In genomic region chr13:101326710-101327109, GRCh38 we compare ENCODE assay signal across 26 cellular contexts.
"Had no signal": no experiment of that assay in that cellular context is flagged by ENCODE, and none has a peak within 500 bp of the region (broad histone marks: within the 10 kb centered on the region; RNA-seq: fewer than 3 reads in every experiment).

No MANE protein-coding gene starts in this region.

- H3K27me3 Mint-ChIP-seq: activated CD8-positive, alpha-beta memory T cell treated with anti-CD3 and anti-CD28 coated beads, Interleukin-2, amount 10 ng/mL, durations not matched to agents 7 days and 5 days; activated naive CD8-positive, alpha-beta T cell treated with anti-CD3 and anti-CD28 coated beads, Interleukin-2, amount 50 U/mL, for 24 hours; activated T-cell treated with anti-CD3 and anti-CD28 coated beads, Interleukin-2, amount 50 U/mL, for 24 hours had no signal

- H3K9me3 ChIP-seq: ascending aorta, body of pancreas, MG63, Peyer's patch had no signal

- H3K27me3 ChIP-seq: ascending aorta, body of pancreas, MG63, Peyer's patch had no signal

- H3K4me1 ChIP-seq: ascending aorta, body of pancreas, Peyer's patch had no signal

- H3K4me3 ChIP-seq: ascending aorta, body of pancreas, MG63, Peyer's patch had no signal

- H3K36me3 ChIP-seq: MG63, Peyer's patch had no signal

- DNase-seq: activated CD4-positive, alpha-beta T cell treated with anti-CD3 and anti-CD28 coated beads for 48 hours; activated CD4-positive, alpha-beta T cell treated with anti-CD3 and anti-CD28 coated beads, Interleukin-2, amount 50 U/mL, for 4 hours; activated CD4-positive, CD25-positive, alpha-beta regulatory T cell treated with anti-CD3 and anti-CD28 coated beads, Interleukin-2, amount 50 U/mL, for 72 hours; activated CD8-positive, alpha-beta memory T cell treated with anti-CD3 and anti-CD28 coated beads, Interleukin-2, amount 10 ng/mL, durations not matched to agents 7 days and 5 days; activated CD8-positive, alpha-beta T cell treated with anti-CD3 and anti-CD28 coated beads, Interleukin-2, amount 10 ng/mL, durations not matched to agents 7 days and 5 days; activated effector memory CD4-positive, alpha-beta T cell treated with anti-CD3 and anti-CD28 coated beads, Interleukin-2, amount 50 U/mL, for 16 hours; activated naive CD4-positive, alpha-beta T cell treated with Interleukin-2 at 50 U/mL for 16 hours; activated naive CD8-positive, alpha-beta T cell treated with anti-CD3 and anti-CD28 coated beads, Interleukin-2, amount 50 U/mL, for 24 hours; activated T-cell treated with anti-CD3 and anti-CD28 coated beads, Interleukin-2, amount 50 U/mL, for 24 hours; amniotic stem cell; body of pancreas; MG63; MV-4-11; NCI-H1092 treated with DMSO at 0.1 percent for 48 hours; NCI-H1417 treated with DMSO at 0.1 percent for 48 hours; NCI-H1694; NCI-H2029; NCI-H524; Peyer's patch; SHP77 treated with DMSO at 0.1 percent for 48 hours; T-helper 17 cell; T-helper 9 cell had no signal

- H3K27ac Mint-ChIP-seq: activated CD8-positive, alpha-beta memory T cell treated with anti-CD3 and anti-CD28 coated beads, Interleukin-2, amount 10 ng/mL, durations not matched to agents 7 days and 5 days; activated CD8-positive, alpha-beta T cell treated with anti-CD3 and anti-CD28 coated beads, Interleukin-2, amount 10 ng/mL, durations not matched to agents 7 days and 5 days; activated naive CD4-positive, alpha-beta T cell treated with anti-CD3 and anti-CD28 coated beads, Interleukin-2, amount 50 U/mL, for 72 hours; activated naive CD8-positive, alpha-beta T cell treated with anti-CD3 and anti-CD28 coated beads, Interleukin-2, amount 50 U/mL, for 24 hours; activated T-cell treated with anti-CD3 and anti-CD28 coated beads, Interleukin-2, amount 50 U/mL, for 24 hours; T-helper 17 cell; WTC11 had no signal

- H3K27ac ChIP-seq: ascending aorta, body of pancreas, Peyer's patch, RWPE1 had no signal

- ATAC-seq: activated CD8-positive, alpha-beta memory T cell treated with anti-CD3 and anti-CD28 coated beads, Interleukin-2, amount 10 ng/mL, durations not matched to agents 7 days and 5 days; activated CD8-positive, alpha-beta T cell treated with anti-CD3 and anti-CD28 coated beads, Interleukin-2, amount 10 ng/mL, durations not matched to agents 7 days and 5 days; activated naive CD4-positive, alpha-beta T cell treated with anti-CD3 and anti-CD28 coated beads, Interleukin-2, amount 50 U/mL, for 72 hours; activated naive CD8-positive, alpha-beta T cell treated with anti-CD3 and anti-CD28 coated beads, Interleukin-2, amount 50 U/mL, for 24 hours; body of pancreas; T-helper 17 cell; WTC11 had no signal

- H3K4me3 Mint-ChIP-seq: activated CD8-positive, alpha-beta memory T cell treated with anti-CD3 and anti-CD28 coated beads, Interleukin-2, amount 10 ng/mL, durations not matched to agents 7 days and 5 days; activated CD8-positive, alpha-beta T cell treated with anti-CD3 and anti-CD28 coated beads, Interleukin-2, amount 10 ng/mL, durations not matched to agents 7 days and 5 days; activated naive CD8-positive, alpha-beta T cell treated with anti-CD3 and anti-CD28 coated beads, Interleukin-2, amount 50 U/mL, for 24 hours; activated T-cell treated with anti-CD3 and anti-CD28 coated beads, Interleukin-2, amount 50 U/mL, for 24 hours; T-helper 17 cell; WTC11 had no signal

- H3K36me3 Mint-ChIP-seq: activated CD8-positive, alpha-beta memory T cell treated with anti-CD3 and anti-CD28 coated beads, Interleukin-2, amount 10 ng/mL, durations not matched to agents 7 days and 5 days; activated naive CD4-positive, alpha-beta T cell treated with anti-CD3 and anti-CD28 coated beads, Interleukin-2, amount 50 U/mL, for 72 hours; WTC11 had no signal

- H3K9me3 Mint-ChIP-seq: activated naive CD4-positive, alpha-beta T cell treated with anti-CD3 and anti-CD28 coated beads, Interleukin-2, amount 50 U/mL, for 72 hours; activated T-cell treated with anti-CD3 and anti-CD28 coated beads, Interleukin-2, amount 50 U/mL, for 24 hours; WTC11 had no signal

- H3K4me1 Mint-ChIP-seq: activated CD8-positive, alpha-beta memory T cell treated with anti-CD3 and anti-CD28 coated beads, Interleukin-2, amount 10 ng/mL, durations not matched to agents 7 days and 5 days; activated naive CD8-positive, alpha-beta T cell treated with anti-CD3 and anti-CD28 coated beads, Interleukin-2, amount 50 U/mL, for 24 hours; T-helper 17 cell; WTC11 had no signal
